24 cellular contexts compared by ENCODE assay signal in the genomic region with DNA sequence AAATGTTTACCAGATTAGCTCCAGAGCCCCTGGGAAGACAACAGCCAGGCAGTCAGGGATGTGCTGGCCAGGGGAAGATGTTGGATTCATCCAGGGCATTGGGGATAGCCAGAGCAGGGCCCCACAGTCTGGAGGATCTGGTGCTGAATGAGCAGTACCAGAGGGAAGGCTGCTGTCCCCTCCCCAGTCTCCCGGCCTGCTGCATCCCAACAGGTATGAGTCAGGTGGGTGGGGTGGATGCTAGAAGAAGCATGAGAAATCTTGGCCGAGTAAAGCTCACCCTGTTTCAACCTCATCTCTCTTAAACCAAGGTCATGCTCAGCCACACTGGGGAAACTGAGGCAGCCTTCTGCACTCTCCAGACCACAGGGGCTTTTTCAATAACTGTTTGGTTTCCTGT.
DNase-seq lines count a peak whose midpoint lies in the region; ATAC-seq and TF ChIP-seq lines count a peak whose summit lies in the region.
"Had no signal": no experiment of that assay in that cellular context is flagged by ENCODE, and none has a peak within 500 bp of the region (broad histone marks: within the 10 kb centered on the region; RNA-seq: fewer than 3 reads in every experiment).

No MANE protein-coding gene starts in this region.

- TF ChIP-seq CTCF in RWPE2 (IDR thresholded peaks at IDR 0.05; ENCODE audit: poor library complexity, severe bottlenecking) (no peak), foreskin keratinocyte (conservative IDR thresholded peaks at IDR 0.05) (no peak), GM13977 (IDR thresholded peaks at IDR 0.05; ENCODE audit: extremely low read depth, insufficient read depth, missing control alignments) (no peak)

- no peaks in the 10 kb centered on the region for H3K9me3 ChIP-seq in RWPE2 (ENCODE audit: severe bottlenecking)
- H3K9me3 ChIP-seq: BLaER1, HAP-1 had no signal

- H3K27me3 ChIP-seq in RWPE2 (ENCODE audit: insufficient read depth, poor library complexity, severe bottlenecking): no peaks in the 10 kb centered on the region
- H3K27me3 ChIP-seq in foreskin keratinocyte: peaks cover 43% of the 10 kb centered on the region
- H3K27me3 ChIP-seq: BLaER1 had no signal

- DNase-seq in A172 (ENCODE audit: low spot score) (peak; percentile 39), HPDE6-E6E7 (ENCODE audit: extremely low spot score) (peak; percentile 74), RWPE2 (ENCODE audit: low spot score) (peak; percentile 79), foreskin keratinocyte (peak in 1 of 2 donors; percentile 55), SKM-1 treated with dmso at 0.1 percent for 144 hours (lab: John Stamatoyannopoulos, UW; ENCODE audit: unreplicated experiment) (no peak), DMS53 (lab: John Stamatoyannopoulos, UW) (no peak), GM13977 (ENCODE audit: low spot score) (no peak)
- DNase-seq: 8988T; CD4-positive, CD25-positive, alpha-beta regulatory T cell; GOT3; MV-4-11; NCI-H1105; NCI-H1436 treated with DMSO at 0.1 percent for 48 hours; NCI-H187 treated with DMSO at 0.1 percent for 48 hours; NCI-H446; NCI-H526; NCI-H82; NK-92 treated with Interleukin-12 subunit alpha and Interleukin-12 subunit beta, amount 100 ng/mL, for 24 hours; RPMI8226; SHP77 treated with DMSO at 0.1 percent for 48 hours; SW 1271 had no signal

- no peak overlapping the region for H3K4me3 ChIP-seq in RWPE2 (ENCODE audit: severe bottlenecking)
- H3K4me3 ChIP-seq: BLaER1, HAP-1 had no signal

- no peaks in the 10 kb centered on the region for H3K36me3 ChIP-seq in RWPE2 (ENCODE audit: low read depth)
- H3K36me3 ChIP-seq: BLaER1, HAP-1 had no signal

- in situ Hi-C loops in GM13977 (cut with MboI; ENCODE audit: low pct_unique_long_range_greater_than_20kb, low sequenced_read_pairs, unreplicated experiment): no loop called here

- H3K27ac ChIP-seq in RWPE2 (ENCODE audit: poor library complexity, severe bottlenecking) (no peak overlapping the region), foreskin keratinocyte (no peak overlapping the region)
- H3K27ac ChIP-seq: BLaER1 had no signal

- ATAC-seq in RWPE2 (ENCODE audit: low read depth) (peak; percentile 95), foreskin keratinocyte (peak; percentile 73), HG02884 (IDR thresholded peaks at IDR 0.05; ENCODE audit: unreplicated experiment) (no peak)

- H3K4me1 ChIP-seq in RWPE2 (ENCODE audit: insufficient read depth, poor library complexity, severe bottlenecking): no peaks in the 10 kb centered on the region
- H3K4me1 ChIP-seq in foreskin keratinocyte: no peaks in the 10 kb centered on the region

Comparison
In these comparisons a context has a peak if more than half of its experiments do, and no peak if none do; other contexts are left out.
1. DNase-seq: peak in A172 (single experiment), HPDE6-E6E7 (single experiment) and RWPE2 (single experiment); none in SKM-1 treated with dmso at 0.1 percent for 144 hours (single experiment), DMS53 (single experiment) and GM13977 (single experiment).